ENCODE assay signal across 8 cellular contexts in the genomic region with DNA sequence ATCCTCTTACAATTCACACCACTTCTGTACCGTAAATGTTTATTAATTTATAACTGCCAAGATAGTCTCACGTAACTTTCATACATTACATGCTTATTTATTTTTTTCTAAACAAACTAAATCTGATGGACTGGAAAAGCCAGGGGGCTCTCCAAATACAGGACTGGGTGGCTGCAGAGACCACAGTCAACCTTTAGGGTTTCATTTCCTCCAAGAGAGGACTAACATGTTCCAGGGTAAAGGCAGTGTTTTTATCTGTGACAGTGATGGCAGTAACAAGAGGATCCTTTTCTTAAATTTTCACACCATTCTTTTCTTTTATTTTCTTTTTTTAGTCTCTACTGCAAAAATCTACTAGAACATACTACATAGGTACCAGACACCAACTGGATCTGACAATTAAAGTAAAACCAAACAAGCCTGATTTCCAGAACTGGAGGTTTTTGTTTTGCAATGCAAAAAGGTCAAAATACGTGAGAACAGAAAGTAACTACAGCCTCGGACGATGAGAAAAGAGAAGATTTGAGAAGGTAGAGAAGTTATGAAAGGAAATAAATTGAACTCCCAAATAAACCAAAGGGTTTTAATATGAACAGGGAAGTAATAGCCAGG. TPM values are rescaled to one million over a fixed set of nuclear protein-coding genes. Genes with fewer than 3 reads are reported as not detected.
DNase-seq lines count a peak whose midpoint lies in the region; ATAC-seq and TF ChIP-seq lines count a peak whose summit lies in the region.

No MANE protein-coding gene starts in this region.

- peak overlapping the region; percentile 89 for H3K4me3 Mint-ChIP-seq in activated CD8-positive, alpha-beta memory T cell treated with anti-CD3 and anti-CD28 coated beads, Interleukin-2, amount 10 ng/mL, durations not matched to agents 7 days and 5 days
- H3K4me3 Mint-ChIP-seq in neural progenitor cell: peak overlapping the region; percentile 92

- ATAC-seq in activated CD8-positive, alpha-beta memory T cell treated with anti-CD3 and anti-CD28 coated beads, Interleukin-2, amount 10 ng/mL, durations not matched to agents 7 days and 5 days: no peak
- peak; percentile 35 for ATAC-seq in HG02610 (IDR thresholded peaks at IDR 0.05; ENCODE audit: unreplicated experiment)

- POLR2A ChIA-PET in RWPE1 (lab: Yijun Ruan, JAX; ENCODE audit: low non-redundant PET): no interaction called here

- peaks cover 41% of the 10 kb centered on the region for H3K4me1 ChIP-seq in OCI-LY1 (ENCODE audit: insufficient read depth, low read length, severe bottlenecking)
- H3K4me1 ChIP-seq in endocrine pancreas (ENCODE audit: control insufficient read depth, insufficient read depth, low read length): peaks cover 19% of the 10 kb centered on the region
- peaks cover 20% of the 10 kb centered on the region for H3K4me1 ChIP-seq in neural progenitor cell

- peaks cover 9% of the 10 kb centered on the region for H3K36me3 Mint-ChIP-seq in activated CD8-positive, alpha-beta memory T cell treated with anti-CD3 and anti-CD28 coated beads, Interleukin-2, amount 10 ng/mL, durations not matched to agents 7 days and 5 days
- H3K36me3 Mint-ChIP-seq in neural progenitor cell: no peaks in the 10 kb centered on the region

- H2AFZ ChIP-seq in OCI-LY1 (ENCODE audit: low read length) (no peak overlapping the region), neural progenitor cell (replicated peaks) (peak overlapping the region; percentile 99)

- H3K9me3 ChIP-seq in OCI-LY1 (ENCODE audit: low read length) (no peaks in the 10 kb centered on the region), endocrine pancreas (ENCODE audit: control insufficient read depth, low read length) (no peaks in the 10 kb centered on the region), neural progenitor cell (ENCODE audit: low read depth) (no peaks in the 10 kb centered on the region)

- H3K27me3 ChIP-seq in OCI-LY1 (ENCODE audit: insufficient read depth, low read length): no peaks in the 10 kb centered on the region
- H3K27me3 ChIP-seq in endocrine pancreas (ENCODE audit: control insufficient read depth, insufficient read depth, low read length): no peaks in the 10 kb centered on the region
- no peaks in the 10 kb centered on the region for H3K27me3 ChIP-seq in neural progenitor cell

- H3K4me2 ChIP-seq in OCI-LY1 (ENCODE audit: low read length) (peak overlapping the region; percentile 82), neural progenitor cell (peak overlapping the region; percentile 77)

- no peak for DNase-seq in activated CD8-positive, alpha-beta memory T cell treated with anti-CD3 and anti-CD28 coated beads, Interleukin-2, amount 10 ng/mL, durations not matched to agents 7 days and 5 days
- DNase-seq in activated CD8-positive, alpha-beta memory T cell treated with anti-CD3 and anti-CD28 coated beads, Interleukin-2, amount 50 U/mL, for 4 hours: no peak
- DNase-seq in neural progenitor cell (ENCODE audit: low spot score): no peak
- no peak for DNase-seq in RWPE1 (ENCODE audit: low spot score)
- no peak for DNase-seq in activated CD4-positive, alpha-beta T cell treated with anti-CD3 and anti-CD28 coated beads, Interleukin-2, amount 50 U/mL, for 4 hours

- H3K9me2 ChIP-seq in OCI-LY1 (ENCODE audit: low read depth, low read length): no peaks in the 10 kb centered on the region

- H3K27ac ChIP-seq in OCI-LY1 (ENCODE audit: low read depth, low read length, poor library complexity, severe bottlenecking) (peak overlapping the region; percentile 91), neural progenitor cell (no peak overlapping the region), RWPE1 (no peak overlapping the region)

- no peaks in the 10 kb centered on the region for H3K36me3 ChIP-seq in OCI-LY1 (ENCODE audit: insufficient read depth, low read length)
- no peaks in the 10 kb centered on the region for H3K36me3 ChIP-seq in endocrine pancreas (ENCODE audit: control insufficient read depth, insufficient read depth, low read length)
- no peaks in the 10 kb centered on the region for H3K36me3 ChIP-seq in neural progenitor cell

- CTCF ChIA-PET in activated CD8-positive, alpha-beta memory T cell treated with anti-CD3 and anti-CD28 coated beads, Interleukin-2, amount 10 ng/mL, durations not matched to agents 7 days and 5 days (lab: Charles Lee): interaction anchor here (1.6 to 5.7 kb wide), 5 partner anchors 12 to 52 kb away, joined by 4 to 71 read pairs (median 7); no protein-coding TSS in a partner anchor
- CTCF ChIA-PET in RWPE1 (lab: Yijun Ruan, JAX): interaction anchor here (1.0 kb wide), 1 partner anchor 9 kb away, joined by 5 read pairs; no protein-coding TSS in a partner anchor

- no peaks in the 10 kb centered on the region for H3K27me3 Mint-ChIP-seq in activated CD8-positive, alpha-beta memory T cell treated with anti-CD3 and anti-CD28 coated beads, Interleukin-2, amount 10 ng/mL, durations not matched to agents 7 days and 5 days
- H3K27me3 Mint-ChIP-seq in neural progenitor cell (ENCODE audit: insufficient read depth, low read depth): no peaks in the 10 kb centered on the region

- peak overlapping the region; percentile 94 for H3K27ac Mint-ChIP-seq in activated CD8-positive, alpha-beta memory T cell treated with anti-CD3 and anti-CD28 coated beads, Interleukin-2, amount 10 ng/mL, durations not matched to agents 7 days and 5 days
- H3K27ac Mint-ChIP-seq in neural progenitor cell: peak overlapping the region; percentile 86

- peaks cover 36% of the 10 kb centered on the region for H3K4me1 Mint-ChIP-seq in activated CD8-positive, alpha-beta memory T cell treated with anti-CD3 and anti-CD28 coated beads, Interleukin-2, amount 10 ng/mL, durations not matched to agents 7 days and 5 days
- peaks cover 19% of the 10 kb centered on the region for H3K4me1 Mint-ChIP-seq in neural progenitor cell

- H4K20me1 ChIP-seq in OCI-LY1 (ENCODE audit: insufficient read depth, low read length) (no peaks in the 10 kb centered on the region), neural progenitor cell (ENCODE audit: low read depth) (peaks cover 9% of the 10 kb centered on the region)

- H3F3A ChIP-seq in OCI-LY1 (ENCODE audit: insufficient read depth, low read length): no peaks in the 10 kb centered on the region
- H3F3A ChIP-seq in neural progenitor cell (ENCODE audit: low read depth): peaks cover 9% of the 10 kb centered on the region

- peak overlapping the region; percentile 91 for H3K9ac ChIP-seq in OCI-LY1 (ENCODE audit: low read length)
- H3K9ac ChIP-seq in endocrine pancreas (ENCODE audit: control insufficient read depth, insufficient read depth, low read length): peak overlapping the region; percentile 63
- H3K9ac ChIP-seq in neural progenitor cell: peak overlapping the region; percentile 81

- TF ChIP-seq CTCF in OCI-LY1 (IDR thresholded peaks at IDR 0.05; ENCODE audit: low read length) (no peak; the same call in 1 of the 2 replicates), neural progenitor cell (IDR thresholded peaks at IDR 0.05) (no peak), RWPE1 (conservative IDR thresholded peaks at IDR 0.05; ENCODE audit: low read depth) (no peak)

- H3K4me3 ChIP-seq in OCI-LY1 (ENCODE audit: low read depth, low read length, poor library complexity, severe bottlenecking) (peak overlapping the region; percentile 93), endocrine pancreas (ENCODE audit: control insufficient read depth, insufficient read depth, low read length) (peak overlapping the region; percentile 98), neural progenitor cell (peak overlapping the region; percentile 88)

- H3K79me2 ChIP-seq in OCI-LY1 (ENCODE audit: insufficient read depth, low read length) (peaks cover 52% of the 10 kb centered on the region), neural progenitor cell (ENCODE audit: low read depth) (peaks cover 51% of the 10 kb centered on the region)

- H3K9me3 Mint-ChIP-seq in activated CD8-positive, alpha-beta memory T cell treated with anti-CD3 and anti-CD28 coated beads, Interleukin-2, amount 10 ng/mL, durations not matched to agents 7 days and 5 days (ENCODE audit: low read depth): no peaks in the 10 kb centered on the region
- H3K9me3 Mint-ChIP-seq in neural progenitor cell: no peaks in the 10 kb centered on the region

RNA-seq across cellular contexts. Expression of gene LMBRD1, which starts 1.2 kb away (rescaled TPM):
- 10 to 100 TPM; 18.3 to 19.1 TPM for total RNA-seq in activated CD8-positive, alpha-beta memory T cell treated with anti-CD3 and anti-CD28 coated beads, Interleukin-2, amount 10 ng/mL, durations not matched to agents 7 days and 5 days
- 24.8 and 41.1 TPM in 2 replicates for total RNA-seq in neural progenitor cell (ENCODE audit: low replicate concordance)
